Comparison of ENCODE assay signal across 1 cellular context in the genomic region with DNA sequence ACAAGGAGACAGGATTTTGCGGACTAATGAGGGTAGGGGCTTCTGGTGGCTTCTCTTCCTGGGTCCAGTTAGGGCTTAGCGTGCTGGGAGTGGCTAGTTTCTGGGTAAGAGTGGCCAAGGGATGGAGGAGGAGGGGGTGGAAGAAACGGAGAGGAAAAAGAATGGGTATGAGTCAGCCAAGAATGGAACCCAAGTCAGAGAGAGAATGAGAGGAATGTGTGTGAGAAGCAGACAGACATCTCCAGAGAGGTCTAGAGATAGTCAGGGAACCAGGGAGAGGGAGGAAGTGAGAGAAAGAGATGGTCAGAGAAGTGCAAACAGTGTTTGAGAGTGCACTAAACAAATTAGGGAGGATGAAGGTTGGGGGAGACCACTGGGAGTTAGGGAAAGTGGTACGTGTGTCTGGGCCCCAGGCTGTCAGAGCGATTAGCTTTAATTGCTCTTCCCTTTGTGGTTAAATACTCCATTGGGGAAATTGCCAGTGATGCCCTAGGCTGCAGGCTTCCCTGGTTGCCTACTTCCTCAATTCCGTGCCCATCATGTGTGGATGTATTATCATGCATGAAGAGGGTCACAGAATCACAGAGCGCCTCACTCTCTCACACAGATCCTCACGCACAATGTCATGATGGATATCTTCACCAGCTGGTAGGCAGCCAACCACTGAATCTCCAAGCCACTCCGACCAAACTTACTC.
TF ChIP-seq lines count a peak whose summit lies in the region.

No MANE protein-coding gene starts in this region.

TF ChIP-seq in IMR-90, 13 proteins besides CTCF, POLR2A, EP300 and RAD21:
- TF ChIP-seq, protein P1, sequence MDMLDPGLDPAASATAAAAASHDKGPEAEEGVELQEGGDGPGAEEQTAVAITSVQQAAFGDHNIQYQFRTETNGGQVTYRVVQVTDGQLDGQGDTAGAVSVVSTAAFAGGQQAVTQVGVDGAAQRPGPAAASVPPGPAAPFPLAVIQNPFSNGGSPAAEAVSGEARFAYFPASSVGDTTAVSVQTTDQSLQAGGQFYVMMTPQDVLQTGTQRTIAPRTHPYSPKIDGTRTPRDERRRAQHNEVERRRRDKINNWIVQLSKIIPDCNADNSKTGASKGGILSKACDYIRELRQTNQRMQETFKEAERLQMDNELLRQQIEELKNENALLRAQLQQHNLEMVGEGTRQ (IDR thresholded peaks at IDR 0.05; ENCODE audit: low read depth, low read length), result no peak
- TF ChIP-seq RFX5 (IDR thresholded peaks at IDR 0.05; ENCODE audit: low read depth, low read length) (no peak), SMC3 (IDR thresholded peaks at IDR 0.05; ENCODE audit: low read depth, low read length) (no peak), FOS (IDR thresholded peaks at IDR 0.05; ENCODE audit: low read depth, low read length) (peak; percentile 81), MAFK (IDR thresholded peaks at IDR 0.05; ENCODE audit: low read depth, low read length) (no peak), MXI1 (IDR thresholded peaks at IDR 0.05; ENCODE audit: borderline replicate concordance, low read depth, low read length) (no peak), RCOR1 (IDR thresholded peaks at IDR 0.05; ENCODE audit: insufficient replicate concordance, low read length) (no peak), MAZ (IDR thresholded peaks at IDR 0.05; ENCODE audit: borderline replicate concordance, low read depth, low read length) (peak; percentile 43; the same call in 1 of the 2 replicates), CHD1 (IDR thresholded peaks at IDR 0.05; ENCODE audit: low read depth, low read length) (no peak), BHLHE40 (IDR thresholded peaks at IDR 0.05; ENCODE audit: low read depth, low read length) (no peak), CEBPB (IDR thresholded peaks at IDR 0.05; ENCODE audit: low read depth, low read length) (no peak), NFE2L2 (IDR thresholded peaks at IDR 0.05; ENCODE audit: low read depth, low read length) (no peak)
- TF ChIP-seq, protein P2, sequence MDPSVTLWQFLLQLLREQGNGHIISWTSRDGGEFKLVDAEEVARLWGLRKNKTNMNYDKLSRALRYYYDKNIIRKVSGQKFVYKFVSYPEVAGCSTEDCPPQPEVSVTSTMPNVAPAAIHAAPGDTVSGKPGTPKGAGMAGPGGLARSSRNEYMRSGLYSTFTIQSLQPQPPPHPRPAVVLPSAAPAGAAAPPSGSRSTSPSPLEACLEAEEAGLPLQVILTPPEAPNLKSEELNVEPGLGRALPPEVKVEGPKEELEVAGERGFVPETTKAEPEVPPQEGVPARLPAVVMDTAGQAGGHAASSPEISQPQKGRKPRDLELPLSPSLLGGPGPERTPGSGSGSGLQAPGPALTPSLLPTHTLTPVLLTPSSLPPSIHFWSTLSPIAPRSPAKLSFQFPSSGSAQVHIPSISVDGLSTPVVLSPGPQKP (IDR thresholded peaks at IDR 0.05; ENCODE audit: borderline replicate concordance, low read depth, low read length), result no peak
